ENCODE assay signal across 1 cellular context in genomic region chr2:9637330-9637729, GRCh38.
TF ChIP-seq lines count a peak whose summit lies in the region.

No MANE protein-coding gene starts in this region.

TF ChIP-seq in GM12878, 131 proteins besides CTCF, POLR2A, EP300 and RAD21 (continued from another document):
- TF ChIP-seq CEBPZ (IDR thresholded peaks at IDR 0.05; ENCODE audit: low read depth, low read length): no peak
- peak; percentile 69 for TF ChIP-seq JUNB (IDR thresholded peaks at IDR 0.05)
- no peak for TF ChIP-seq JUND (IDR thresholded peaks at IDR 0.05; ENCODE audit: low read depth, low read length)
- peak; percentile 58; the same call in 1 of the 2 replicates for TF ChIP-seq ZNF24 (IDR thresholded peaks at IDR 0.05)
- no peak for TF ChIP-seq EGR1 (IDR thresholded peaks at IDR 0.05; ENCODE audit: borderline replicate concordance in 1 of 2, low read depth in 2 of 2, low read length in 2 of 2)
- no peak for TF ChIP-seq KAT2A (conservative IDR thresholded peaks at IDR 0.05; ENCODE audit: control insufficient read depth, low read depth, low read length)
- peak; percentile 45 to 65; a peak in 3 of 4 replicates for TF ChIP-seq IKZF2 (IDR thresholded peaks at IDR 0.05)
- no peak for TF ChIP-seq ELK1 (IDR thresholded peaks at IDR 0.05; ENCODE audit: low read depth, low read length)
- no peak for TF ChIP-seq CEBPB (IDR thresholded peaks at IDR 0.05; ENCODE audit: borderline replicate concordance in 1 of 2, low read depth in 2 of 2, low read length in 2 of 2)
- TF ChIP-seq NFIC (IDR thresholded peaks at IDR 0.05; ENCODE audit: low read depth, low read length): no peak
- no peak for TF ChIP-seq TBL1XR1 (IDR thresholded peaks at IDR 0.05; ENCODE audit: low read depth, low read length)
- TF ChIP-seq SMC3 (IDR thresholded peaks at IDR 0.05; ENCODE audit: borderline replicate concordance, low read length): no peak
- TF ChIP-seq WRNIP1 (IDR thresholded peaks at IDR 0.05; ENCODE audit: borderline replicate concordance, low read depth, low read length): no peak
- no peak for TF ChIP-seq SP1 (IDR thresholded peaks at IDR 0.05; ENCODE audit: low read depth, low read length)
- no peak for TF ChIP-seq SREBF1 (IDR thresholded peaks at IDR 0.05; ENCODE audit: low read length)
- TF ChIP-seq ESRRA (IDR thresholded peaks at IDR 0.05; ENCODE audit: low read length): no peak
- peak; percentile 42; the same call in 1 of the 2 replicates for TF ChIP-seq MTA2 (IDR thresholded peaks at IDR 0.05; ENCODE audit: low read depth)
- no peak for TF ChIP-seq ZNF687 (IDR thresholded peaks at IDR 0.05)
- no peak for TF ChIP-seq NFYA (IDR thresholded peaks at IDR 0.05; ENCODE audit: borderline replicate concordance, low read depth, low read length)
- no peak for TF ChIP-seq LARP7 (IDR thresholded peaks at IDR 0.05)
- TF ChIP-seq MEF2A (IDR thresholded peaks at IDR 0.05; ENCODE audit: insufficient read depth, low read depth, low read length): 0 out of 2 replicates have a peak, but pooled peaks have one; percentile 12
- no peak for TF ChIP-seq MLLT1 (IDR thresholded peaks at IDR 0.05)
- no peak for TF ChIP-seq STAT1 (conservative IDR thresholded peaks at IDR 0.05)
- no peak for TF ChIP-seq MXI1 (IDR thresholded peaks at IDR 0.05; ENCODE audit: low read depth, low read length)
- TF ChIP-seq RFX5 (IDR thresholded peaks at IDR 0.05; ENCODE audit: low read depth, low read length): no peak
- no peak for TF ChIP-seq MEF2B (IDR thresholded peaks at IDR 0.05; ENCODE audit: partially characterized antibody, poor library complexity, severe bottlenecking)
